Comparison of ENCODE assay signal across 12 cellular contexts in the genomic region with DNA sequence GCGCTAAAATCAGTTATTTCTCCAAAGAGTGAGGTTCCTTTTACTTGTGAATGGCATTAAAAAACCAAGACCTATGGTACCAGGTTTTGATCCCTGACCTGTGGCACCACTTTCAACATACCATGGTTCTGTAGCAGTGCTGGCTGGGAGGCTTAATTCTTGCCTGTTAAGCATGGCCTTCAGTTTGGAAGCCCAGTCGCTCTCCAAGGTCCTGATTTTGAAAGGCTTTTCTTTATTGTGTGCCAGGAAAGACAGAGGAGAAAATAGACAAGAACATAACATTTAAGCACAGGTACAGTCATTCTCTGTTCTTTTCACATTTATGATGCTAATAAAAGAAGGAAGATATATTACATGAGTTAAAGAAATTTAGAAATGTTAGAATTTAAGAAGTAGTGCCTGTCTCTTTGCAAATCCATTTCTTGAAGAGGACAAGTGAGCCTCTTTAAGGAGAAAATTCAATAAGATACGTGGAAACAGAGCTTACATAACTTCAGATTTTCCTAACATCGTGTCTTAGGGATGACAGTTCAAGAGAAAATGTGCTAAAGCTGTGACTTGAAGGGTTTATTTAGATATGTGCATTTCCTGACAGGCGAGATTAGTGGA.
A peak's percentile ranks its signal among the peaks of the same experiment; 100 is the strongest.
DNase-seq lines count a peak whose midpoint lies in the region; ATAC-seq and TF ChIP-seq lines count a peak whose summit lies in the region.
"Had no signal": no experiment of that assay in that cellular context is flagged by ENCODE, and none has a peak within 500 bp of the region (broad histone marks: within the 10 kb centered on the region; RNA-seq: fewer than 3 reads in every experiment).

No MANE protein-coding gene starts in this region.

- H3K4me1 ChIP-seq in cardiac muscle cell (ENCODE audit: low read depth): no peaks in the 10 kb centered on the region
- no peaks in the 10 kb centered on the region for H3K4me1 ChIP-seq in left ventricle myocardium inferior
- no peaks in the 10 kb centered on the region for H3K4me1 ChIP-seq in effector memory CD4-positive, alpha-beta T cell (ENCODE audit: control insufficient read depth, insufficient read depth, low read length, poor library complexity, severe bottlenecking)

- DNase-seq in cardiac muscle cell (ENCODE audit: low read depth in 1 of 2, low spot score in 1 of 2): peak; percentile 1 to 87
- no peak for DNase-seq in left ventricle myocardium inferior
- peak; percentile 11 for DNase-seq in SW480 (ENCODE audit: low spot score)
- peak; percentile 4 for DNase-seq in fibroblast of villous mesenchyme (ENCODE audit: low read depth)
- DNase-seq in NCI-H446 (lab: John Stamatoyannopoulos, UW): no peak
- DNase-seq in effector memory CD4-positive, alpha-beta T cell: no peak
- DNase-seq: activated naive CD8-positive, alpha-beta T cell treated with anti-CD3 and anti-CD28 coated beads, Interleukin-2, amount 10 ng/mL, durations not matched to agents 7 days and 5 days; NCI-H2029 had no signal

- no peak for ATAC-seq in GM21447 (IDR thresholded peaks at IDR 0.05; ENCODE audit: unreplicated experiment)
- no peak for ATAC-seq in HG03521 (IDR thresholded peaks at IDR 0.05; ENCODE audit: unreplicated experiment)
- ATAC-seq: activated CD4-positive, CD25-positive, alpha-beta regulatory T cell treated with anti-CD3 and anti-CD28 coated beads, Interleukin-2, amount 50 U/mL, for 24 hours had no signal

- H3K4me3 ChIP-seq in cardiac muscle cell (no peak overlapping the region), left ventricle myocardium inferior (no peak overlapping the region), fibroblast of villous mesenchyme (ENCODE audit: low read depth, low read length) (no peak overlapping the region)
- H3K4me3 ChIP-seq in effector memory CD4-positive, alpha-beta T cell (ENCODE audit: insufficient read depth, low read depth, low read length, poor library complexity, severe bottlenecking): no peak overlapping the region

- intact Hi-C loops in left ventricle myocardium inferior (cut with micrococcal nuclease): no loop called here

- H3K27me3 ChIP-seq in cardiac muscle cell: no peaks in the 10 kb centered on the region
- no peaks in the 10 kb centered on the region for H3K27me3 ChIP-seq in left ventricle myocardium inferior (ENCODE audit: low read depth)
- H3K27me3 ChIP-seq in effector memory CD4-positive, alpha-beta T cell (replicated peaks; ENCODE audit: control insufficient read depth, insufficient read depth, low read length, poor library complexity, severe bottlenecking): no peaks in the 10 kb centered on the region

- TF ChIP-seq CTCF in cardiac muscle cell (IDR thresholded peaks at IDR 0.05; ENCODE audit: low read depth, low read length) (no peak), left ventricle myocardium inferior (IDR thresholded peaks at IDR 0.05; ENCODE audit: borderline replicate concordance) (no peak), fibroblast of villous mesenchyme (IDR thresholded peaks at IDR 0.05; ENCODE audit: insufficient read depth, low read depth, low read length) (no peak)

- H3K9me3 ChIP-seq in cardiac muscle cell (ENCODE audit: low read depth): no peaks in the 10 kb centered on the region
- H3K9me3 ChIP-seq in left ventricle myocardium inferior (replicated peaks): no peaks in the 10 kb centered on the region
- H3K9me3 ChIP-seq in effector memory CD4-positive, alpha-beta T cell (ENCODE audit: control insufficient read depth, low read length): no peaks in the 10 kb centered on the region

- H3K27ac ChIP-seq in cardiac muscle cell: no peak overlapping the region
- no peak overlapping the region for H3K27ac ChIP-seq in left ventricle myocardium inferior (replicated peaks)
- no peak overlapping the region for H3K27ac ChIP-seq in effector memory CD4-positive, alpha-beta T cell (ENCODE audit: insufficient read depth, low read length, poor library complexity, severe bottlenecking)
- H3K27ac ChIP-seq: HL-60 had no signal

- H3K36me3 ChIP-seq in cardiac muscle cell (no peaks in the 10 kb centered on the region), left ventricle myocardium inferior (no peaks in the 10 kb centered on the region)
- no peaks in the 10 kb centered on the region for H3K36me3 ChIP-seq in effector memory CD4-positive, alpha-beta T cell (ENCODE audit: control insufficient read depth, insufficient read depth, low read length)

Comparison
In these comparisons a context has a peak if more than half of its experiments do, and no peak if none do; other contexts are left out.
1. DNase-seq: peak in cardiac muscle cell (2 of 2), SW480 (single experiment) and fibroblast of villous mesenchyme (single experiment); none in left ventricle myocardium inferior (single experiment), NCI-H446 (0 of 2) and effector memory CD4-positive, alpha-beta T cell (0 of 3).